Comparison of ENCODE assay signal across 7 cellular contexts in the genomic region with DNA sequence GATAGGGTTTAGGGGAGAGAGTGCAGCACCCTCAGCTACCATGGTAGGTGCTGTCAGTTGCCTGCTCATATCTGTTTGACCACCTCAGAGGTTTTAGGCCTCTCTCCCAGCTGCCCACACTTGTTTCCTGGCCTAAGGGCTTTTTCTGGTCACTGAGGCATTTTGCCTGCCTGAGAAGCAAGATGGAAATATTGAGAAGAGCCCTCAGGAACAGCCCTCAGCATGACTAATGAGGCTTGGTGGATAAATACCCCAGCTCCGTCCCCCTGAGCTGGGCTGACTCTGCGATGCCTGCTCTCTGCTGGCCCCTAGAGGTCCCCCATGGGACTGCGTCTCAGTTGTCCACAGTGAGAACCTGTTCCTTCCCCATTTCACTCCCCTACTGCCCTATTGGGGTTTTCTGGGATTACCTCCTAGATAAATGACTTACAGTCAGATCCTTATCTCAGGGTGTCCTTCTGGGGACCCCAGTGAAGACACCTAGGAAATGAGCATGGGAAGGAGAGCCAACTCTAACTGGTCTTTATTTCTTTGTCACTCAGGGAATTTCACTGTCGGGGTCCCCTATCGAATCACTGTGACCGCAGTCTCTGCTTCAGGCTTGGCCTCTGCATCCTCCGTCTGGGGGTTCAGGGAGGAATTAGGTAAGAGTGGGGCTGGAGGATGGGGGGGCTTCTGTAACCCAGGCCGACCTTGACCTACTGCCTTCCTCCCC. TPM values are rescaled to one million over a fixed set of nuclear protein-coding genes. Genes with fewer than 3 reads are reported as not detected.
DNase-seq lines count a peak whose midpoint lies in the region; TF ChIP-seq lines count a peak whose summit lies in the region.

No MANE protein-coding gene starts in this region.

- no peaks in the 10 kb centered on the region for H3K27me3 Mint-ChIP-seq in osteocyte (ENCODE audit: unreplicated experiment)

- TF ChIP-seq CTCF in GM12874 (IDR thresholded peaks at IDR 0.05; ENCODE audit: insufficient read depth, low read depth, low read length) (peak; percentile 96), osteocyte (IDR thresholded peaks at IDR 0.05) (peak; percentile 69)

- H3K4me1 Mint-ChIP-seq in osteocyte (ENCODE audit: unreplicated experiment) = no peaks in the 10 kb centered on the region

- peaks cover 3% of the 10 kb centered on the region for H3K36me3 Mint-ChIP-seq in osteocyte (ENCODE audit: unreplicated experiment)

- no peak overlapping the region for H3K4me3 Mint-ChIP-seq in osteocyte (ENCODE audit: unreplicated experiment)

- no peak overlapping the region for H3K27ac Mint-ChIP-seq in osteocyte (ENCODE audit: unreplicated experiment)

- TF ChIP-seq POLR2A in erythroblast (IDR thresholded peaks at IDR 0.05; ENCODE audit: low read length) = no peak

- H3K9me3 Mint-ChIP-seq in osteocyte (ENCODE audit: unreplicated experiment) = no peaks in the 10 kb centered on the region

- DNase-seq in NCI-H2171 (lab: John Stamatoyannopoulos, UW) (peak; percentile 23), erythroblast (lab: John Stamatoyannopoulos, UW) (peak; percentile 54 to 69), osteocyte (ENCODE audit: extremely low spot score, unreplicated experiment) (no peak), pons (ENCODE audit: low spot score) (no peak), dedifferentiated amniotic fluid mesenchymal stem cell (ENCODE audit: extremely low spot score) (no peak)
- DNase-seq in activated CD8-positive, alpha-beta memory T cell treated with anti-CD3 and anti-CD28 coated beads for 4 hours (ENCODE audit: low read depth in 2 of 2) = peak; percentile 51 to 63

RNA-seq across cellular contexts. Expression of a gene that starts 13.3 kb away (rescaled TPM):
- total RNA-seq in osteocyte = 0.30 and 0.63 TPM in 2 replicates

RNA-seq across cellular contexts. Expression of a gene that starts 17.0 kb away (rescaled TPM):
- 1.8 and 1.9 TPM in 2 replicates for total RNA-seq in osteocyte

RNA-seq across cellular contexts. Expression of a gene that starts 20.6 kb away (rescaled TPM):
- not detected in 2 replicates for total RNA-seq in osteocyte

RNA-seq across cellular contexts. Expression of a gene that starts 24.0 kb away (rescaled TPM):
- total RNA-seq in osteocyte = 1.8 and 2.1 TPM in 2 replicates

RNA-seq across cellular contexts. Expression of a gene that starts 37.0 kb away (rescaled TPM):
- total RNA-seq in osteocyte = 0.54 TPM in 1 of 2 replicates, not detected in the other

Comparison
In these comparisons a context has a peak if more than half of its experiments do, and no peak if none do; other contexts are left out.
1. DNase-seq: peak in NCI-H2171 (single experiment), activated CD8-positive, alpha-beta memory T cell treated with anti-CD3 and anti-CD28 coated beads for 4 hours (2 of 2) and erythroblast (2 of 2); none in osteocyte (single experiment), pons (single experiment) and dedifferentiated amniotic fluid mesenchymal stem cell (single experiment).